ENCODE assay signal across 11 cellular contexts in genomic region chr21:37542512-37542911, GRCh38.
"Had no signal": no experiment of that assay in that cellular context is flagged by ENCODE, and none has a peak within 500 bp of the region (broad histone marks: within the 10 kb centered on the region; RNA-seq: fewer than 3 reads in every experiment).

No MANE protein-coding gene starts in this region.

- DNase-seq: GM23248, GOT3, H7, H9, HCEC 1CT, HFFc6 had no signal

- FAIRE-seq: H1, H54 had no signal

- H3K9ac ChIP-seq: GM23248 had no signal

- H3K9me3 ChIP-seq: HAP-1 had no signal

- H3K4me2 ChIP-seq: GM23338 had no signal

- H3K36me3 ChIP-seq: HAP-1 had no signal

- ATAC-seq: GM23338, HCT116 had no signal

- H3K27ac ChIP-seq: GM23248 had no signal

- H3K4me3 ChIP-seq: GM23248, GM23338, HAP-1 had no signal

- H2AFZ ChIP-seq: GM23248, GM23338 had no signal
